Comparison of ENCODE assay signal across 8 cellular contexts in the genomic region with DNA sequence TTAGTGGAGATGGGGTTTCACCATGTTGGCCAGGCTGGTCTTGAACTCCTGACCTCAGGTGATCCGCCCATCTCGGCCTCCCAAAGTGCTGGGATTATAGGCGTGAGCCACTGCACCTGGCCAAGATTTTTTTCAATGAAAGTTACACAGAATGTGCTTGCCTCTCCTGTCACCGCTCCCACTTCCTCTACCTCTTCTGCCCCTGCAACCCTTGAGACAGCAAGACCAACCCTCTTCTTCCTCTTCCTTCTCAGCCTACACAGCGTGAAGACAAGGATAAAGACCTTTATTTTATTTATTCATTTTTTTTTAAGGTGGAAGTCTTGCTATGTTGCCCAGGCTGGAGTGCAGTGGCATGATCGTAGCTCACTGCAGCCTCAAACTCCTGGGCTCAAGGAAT. TPM values are rescaled to one million over a fixed set of nuclear protein-coding genes. Genes with fewer than 3 reads are reported as not detected.
"Had no signal": no experiment of that assay in that cellular context is flagged by ENCODE, and none has a peak within 500 bp of the region (broad histone marks: within the 10 kb centered on the region; RNA-seq: fewer than 3 reads in every experiment).

No MANE protein-coding gene starts in this region.

RNA-seq across cellular contexts. Expression of a gene that starts 22.9 kb away (rescaled TPM):
- total RNA-seq: dermis microvascular lymphatic vessel endothelial cell, endothelial cell of umbilical vein, hepatocyte, left cardiac atrium, left ventricle myocardium superior, posterior vena cava, right atrium auricular region, subcutaneous adipose tissue had no signal
